In genomic region chr4:110198472-110199419, GRCh38 we compare ENCODE assay signal across 1 cellular context.
A peak's percentile ranks its signal among the peaks of the same experiment; 100 is the strongest.
TF ChIP-seq lines count a peak whose summit lies in the region.

TSS of gene ELOVL6 (minus strand) at chr4:110198615. CDS start at chr4:110198335, 280 bp downstream.

TF ChIP-seq in WTC11, 78 proteins besides CTCF, POLR2A, EP300 and RAD21 (continued from another document):
- peak; percentile 78; the same call in 1 of the 2 replicates for TF ChIP-seq AFF4 (CRISPR knock-in tag; IDR thresholded peaks at IDR 0.05; ENCODE audit: borderline replicate concordance)
- 0 out of 2 replicates have a peak, but pooled peaks have one; percentile 57 for TF ChIP-seq ZNF671 (CRISPR knock-in tag; IDR thresholded peaks at IDR 0.05)
- TF ChIP-seq, protein P1, sequence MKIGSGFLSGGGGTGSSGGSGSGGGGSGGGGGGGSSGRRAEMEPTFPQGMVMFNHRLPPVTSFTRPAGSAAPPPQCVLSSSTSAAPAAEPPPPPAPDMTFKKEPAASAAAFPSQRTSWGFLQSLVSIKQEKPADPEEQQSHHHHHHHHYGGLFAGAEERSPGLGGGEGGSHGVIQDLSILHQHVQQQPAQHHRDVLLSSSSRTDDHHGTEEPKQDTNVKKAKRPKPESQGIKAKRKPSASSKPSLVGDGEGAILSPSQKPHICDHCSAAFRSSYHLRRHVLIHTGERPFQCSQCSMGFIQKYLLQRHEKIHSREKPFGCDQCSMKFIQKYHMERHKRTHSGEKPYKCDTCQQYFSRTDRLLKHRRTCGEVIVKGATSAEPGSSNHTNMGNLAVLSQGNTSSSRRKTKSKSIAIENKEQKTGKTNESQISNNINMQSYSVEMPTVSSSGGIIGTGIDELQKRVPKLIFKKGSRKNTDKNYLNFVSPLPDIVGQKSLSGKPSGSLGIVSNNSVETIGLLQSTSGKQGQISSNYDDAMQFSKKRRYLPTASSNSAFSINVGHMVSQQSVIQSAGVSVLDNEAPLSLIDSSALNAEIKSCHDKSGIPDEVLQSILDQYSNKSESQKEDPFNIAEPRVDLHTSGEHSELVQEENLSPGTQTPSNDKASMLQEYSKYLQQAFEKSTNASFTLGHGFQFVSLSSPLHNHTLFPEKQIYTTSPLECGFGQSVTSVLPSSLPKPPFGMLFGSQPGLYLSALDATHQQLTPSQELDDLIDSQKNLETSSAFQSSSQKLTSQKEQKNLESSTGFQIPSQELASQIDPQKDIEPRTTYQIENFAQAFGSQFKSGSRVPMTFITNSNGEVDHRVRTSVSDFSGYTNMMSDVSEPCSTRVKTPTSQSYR (CRISPR knock-in tag; IDR thresholded peaks at IDR 0.05): peak; percentile 95
- no peak for TF ChIP-seq ZNF396 (CRISPR knock-in tag; IDR thresholded peaks at IDR 0.05; ENCODE audit: borderline replicate concordance)
- TF ChIP-seq ATF1 (CRISPR knock-in tag; IDR thresholded peaks at IDR 0.05): no peak
- TF ChIP-seq, protein P2, sequence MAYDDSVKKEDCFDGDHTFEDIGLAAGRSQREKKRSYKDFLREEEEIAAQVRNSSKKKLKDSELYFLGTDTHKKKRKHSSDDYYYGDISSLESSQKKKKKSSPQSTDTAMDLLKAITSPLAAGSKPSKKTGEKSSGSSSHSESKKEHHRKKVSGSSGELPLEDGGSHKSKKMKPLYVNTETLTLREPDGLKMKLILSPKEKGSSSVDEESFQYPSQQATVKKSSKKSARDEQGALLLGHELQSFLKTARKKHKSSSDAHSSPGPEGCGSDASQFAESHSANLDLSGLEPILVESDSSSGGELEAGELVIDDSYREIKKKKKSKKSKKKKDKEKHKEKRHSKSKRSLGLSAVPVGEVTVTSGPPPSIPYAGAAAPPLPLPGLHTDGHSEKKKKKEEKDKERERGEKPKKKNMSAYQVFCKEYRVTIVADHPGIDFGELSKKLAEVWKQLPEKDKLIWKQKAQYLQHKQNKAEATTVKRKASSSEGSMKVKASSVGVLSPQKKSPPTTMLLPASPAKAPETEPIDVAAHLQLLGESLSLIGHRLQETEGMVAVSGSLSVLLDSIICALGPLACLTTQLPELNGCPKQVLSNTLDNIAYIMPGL (CRISPR knock-in tag; IDR thresholded peaks at IDR 0.05): 0 out of 2 replicates have a peak, but pooled peaks have one; percentile 30
- TF ChIP-seq SP1 (CRISPR knock-in tag; conservative IDR thresholded peaks at IDR 0.05): peak; percentile 53; the same call in 1 of the 2 replicates
- no peak for TF ChIP-seq MLX (CRISPR knock-in tag; IDR thresholded peaks at IDR 0.05)
- TF ChIP-seq NR1H2 (CRISPR knock-in tag; IDR thresholded peaks at IDR 0.05): no peak
- peak; percentile 74; the same call in 1 of the 2 replicates for TF ChIP-seq ZNF232 (CRISPR knock-in tag; IDR thresholded peaks at IDR 0.05)
